ENCODE assay signal across 33 cellular contexts in the genomic region with DNA sequence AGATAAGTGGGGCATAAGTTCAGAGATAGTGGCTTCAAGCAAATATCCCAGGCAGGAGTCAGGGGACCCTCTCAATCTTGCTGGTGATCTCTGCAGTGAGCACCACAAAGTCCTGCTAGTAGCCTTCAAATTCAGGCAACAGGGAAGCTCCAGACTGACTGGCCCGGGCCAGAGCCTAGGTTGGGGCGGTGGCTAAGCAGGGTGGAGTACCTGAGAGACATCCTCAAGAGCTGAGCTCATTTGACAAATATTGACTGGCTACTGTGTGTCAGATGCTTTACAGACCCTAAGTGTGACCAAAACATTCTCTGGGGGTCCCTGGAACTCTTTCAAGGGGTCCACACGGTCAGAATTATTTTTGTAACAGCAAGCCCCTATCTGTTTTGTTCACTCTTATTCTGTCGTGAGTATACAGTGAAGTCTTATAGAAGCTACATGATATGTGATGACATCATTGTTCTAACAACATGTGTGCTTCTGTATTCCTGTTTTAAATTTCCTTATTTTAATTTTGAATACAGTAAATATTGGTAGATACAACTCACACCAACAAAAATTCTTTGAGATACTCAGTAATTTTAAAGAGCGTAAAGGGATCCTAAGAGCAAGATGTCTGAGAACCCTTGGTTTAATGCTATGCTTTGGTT.
"Had no signal": no experiment of that assay in that cellular context is flagged by ENCODE, and none has a peak within 500 bp of the region (broad histone marks: within the 10 kb centered on the region; RNA-seq: fewer than 3 reads in every experiment).

No MANE protein-coding gene starts in this region.

- FAIRE-seq: colon had no signal

- H3K27ac Mint-ChIP-seq: activated B cell treated with CpG ODN at 0.5 μM for 24 hours; activated CD4-positive, alpha-beta memory T cell treated with anti-CD3 and anti-CD28 coated beads for 36 hours; activated CD4-positive, alpha-beta T cell treated with anti-CD3 and anti-CD28 coated beads, Interleukin-2, amount 10 ng/mL, durations not matched to agents 24 days and 14 days; activated CD8-positive, alpha-beta memory T cell treated with anti-CD3 and anti-CD28 coated beads, Interleukin-2, amount 10 ng/mL, durations not matched to agents 7 days and 5 days; activated CD8-positive, alpha-beta T cell treated with anti-CD3 and anti-CD28 coated beads, Interleukin-2, amount 10 ng/mL, durations not matched to agents 7 days and 5 days; activated naive CD4-positive, alpha-beta T cell treated with anti-CD3 and anti-CD28 coated beads for 36 hours; activated naive CD4-positive, alpha-beta T cell treated with anti-CD3 and anti-CD28 coated beads, Interleukin-2, amount 50 U/mL, for 24 hours; activated naive CD8-positive, alpha-beta T cell treated with anti-CD3 and anti-CD28 coated beads for 36 hours; activated naive CD8-positive, alpha-beta T cell treated with anti-CD3 and anti-CD28 coated beads, Interleukin-2, amount 50 U/mL, for 24 hours; activated T-helper 1 cell treated with anti-CD3 and anti-CD28 coated beads, Interleukin-12 subunit alpha, Interleukin-12 subunit beta, Interleukin-2, Interleukin-4 antibody, amounts not matched to agents 30 ng/mL and 10 ng/mL and 1 ng/mL, durations not matched to agents 14 hours and 24 hours and 36 hours; activated T-helper 2 cell treated with anti-CD3 and anti-CD28 coated beads, Interferon-gamma antibody, Interleukin-2, Interleukin-4, amounts not matched to agents 10 μg/mL and 5 μg/mL and 100 μg/mL, durations not matched to agents 14 hours and 24 hours and 36 hours; T-cell; T-helper 1 cell treated with Interleukin-12 subunit alpha and Interleukin-12 subunit beta and Interleukin-4 antibody, amounts not matched to agents 30 μg/mL and 1 μg/mL, for 36 hours had no signal

- H3K4me1 ChIP-seq: adrenal gland, body of pancreas, gastroesophageal sphincter, heart right ventricle had no signal

- H3K9me3 ChIP-seq: adrenal gland, body of pancreas, esophagus squamous epithelium, gastroesophageal sphincter, heart right ventricle had no signal

- H3K27ac ChIP-seq: adrenal gland, body of pancreas, dorsolateral prefrontal cortex, esophagus squamous epithelium, gastroesophageal sphincter, heart right ventricle, WERI-Rb-1 had no signal

- ATAC-seq: activated CD4-positive, CD25-positive, alpha-beta regulatory T cell treated with anti-CD3 and anti-CD28 coated beads, Interleukin-2, amount 50 U/mL, for 24 hours; activated CD8-positive, alpha-beta memory T cell treated with anti-CD3 and anti-CD28 coated beads, Interleukin-2, amount 10 ng/mL, durations not matched to agents 7 days and 5 days; activated CD8-positive, alpha-beta T cell treated with anti-CD3 and anti-CD28 coated beads, Interleukin-2, amount 10 ng/mL, durations not matched to agents 7 days and 5 days; activated naive CD8-positive, alpha-beta T cell treated with anti-CD3 and anti-CD28 coated beads, Interleukin-2, amount 50 U/mL, for 24 hours; body of pancreas; gastroesophageal sphincter; heart right ventricle; T-cell had no signal

- H3K4me3 ChIP-seq: adrenal gland, body of pancreas, dorsolateral prefrontal cortex, esophagus squamous epithelium, gastroesophageal sphincter, heart right ventricle had no signal

- H3K27me3 ChIP-seq: adrenal gland, body of pancreas, dorsolateral prefrontal cortex, gastroesophageal sphincter had no signal

- H3K36me3 Mint-ChIP-seq: activated CD4-positive, alpha-beta memory T cell treated with anti-CD3 and anti-CD28 coated beads for 36 hours; activated CD8-positive, alpha-beta memory T cell treated with anti-CD3 and anti-CD28 coated beads, Interleukin-2, amount 10 ng/mL, durations not matched to agents 7 days and 5 days; activated naive CD4-positive, alpha-beta T cell treated with anti-CD3 and anti-CD28 coated beads, Interleukin-2, amount 50 U/mL, for 24 hours; activated naive CD8-positive, alpha-beta T cell treated with anti-CD3 and anti-CD28 coated beads for 36 hours; T-cell had no signal

- H3K9me3 Mint-ChIP-seq: activated B cell treated with CpG ODN at 0.5 μM for 24 hours; activated CD4-positive, alpha-beta T cell treated with anti-CD3 and anti-CD28 coated beads, Interleukin-2, amount 10 ng/mL, durations not matched to agents 24 days and 14 days; activated naive CD4-positive, alpha-beta T cell treated with anti-CD3 and anti-CD28 coated beads for 36 hours; activated naive CD4-positive, alpha-beta T cell treated with anti-CD3 and anti-CD28 coated beads, Interleukin-2, amount 50 U/mL, for 24 hours; activated naive CD8-positive, alpha-beta T cell treated with anti-CD3 and anti-CD28 coated beads for 36 hours; activated naive CD8-positive, alpha-beta T cell treated with anti-CD3 and anti-CD28 coated beads, Interleukin-2, amount 50 U/mL, for 24 hours; activated T-helper 1 cell treated with anti-CD3 and anti-CD28 coated beads, Interleukin-12 subunit alpha, Interleukin-12 subunit beta, Interleukin-2, Interleukin-4 antibody, amounts not matched to agents 30 ng/mL and 10 ng/mL and 1 ng/mL, durations not matched to agents 14 hours and 24 hours and 36 hours; activated T-helper 2 cell treated with anti-CD3 and anti-CD28 coated beads, Interferon-gamma antibody, Interleukin-2, Interleukin-4, amounts not matched to agents 10 μg/mL and 5 μg/mL and 100 μg/mL, durations not matched to agents 14 hours and 24 hours and 36 hours; T-cell; T-helper 1 cell treated with Interleukin-12 subunit alpha and Interleukin-12 subunit beta and Interleukin-4 antibody, amounts not matched to agents 30 μg/mL and 1 μg/mL, for 36 hours had no signal

- H3K4me1 Mint-ChIP-seq: activated B cell treated with CpG ODN at 0.5 μM for 24 hours; activated CD4-positive, alpha-beta T cell treated with anti-CD3 and anti-CD28 coated beads, Interleukin-2, amount 10 ng/mL, durations not matched to agents 24 days and 14 days; activated CD8-positive, alpha-beta memory T cell treated with anti-CD3 and anti-CD28 coated beads, Interleukin-2, amount 10 ng/mL, durations not matched to agents 7 days and 5 days; activated naive CD4-positive, alpha-beta T cell treated with anti-CD3 and anti-CD28 coated beads, Interleukin-2, amount 50 U/mL, for 24 hours; activated naive CD8-positive, alpha-beta T cell treated with anti-CD3 and anti-CD28 coated beads for 36 hours; activated naive CD8-positive, alpha-beta T cell treated with anti-CD3 and anti-CD28 coated beads, Interleukin-2, amount 50 U/mL, for 24 hours; T-cell had no signal

- H3K36me3 ChIP-seq: adrenal gland, esophagus squamous epithelium, gastroesophageal sphincter, heart right ventricle, WERI-Rb-1 had no signal

- DNase-seq: activated B cell treated with CpG ODN at 0.5 μM for 24 hours; activated CD4-positive, alpha-beta memory T cell treated with anti-CD3 and anti-CD28 coated beads for 36 hours; activated CD4-positive, alpha-beta T cell treated with anti-CD3 and anti-CD28 coated beads, Interleukin-2, amount 10 ng/mL, durations not matched to agents 24 days and 14 days; activated CD8-positive, alpha-beta memory T cell treated with anti-CD3 and anti-CD28 coated beads, Interleukin-2, amount 10 ng/mL, durations not matched to agents 7 days and 5 days; activated CD8-positive, alpha-beta memory T cell treated with anti-CD3 and anti-CD28 coated beads, Interleukin-2, amount 50 U/mL, for 4 hours; activated CD8-positive, alpha-beta T cell treated with anti-CD3 and anti-CD28 coated beads, Interleukin-2, amount 10 ng/mL, durations not matched to agents 7 days and 5 days; activated effector memory CD4-positive, alpha-beta T cell treated with anti-CD3 and anti-CD28 coated beads, Interleukin-2, amount 50 U/mL, for 16 hours; activated naive CD4-positive, alpha-beta T cell treated with anti-CD3 and anti-CD28 coated beads for 36 hours; activated naive CD8-positive, alpha-beta T cell treated with anti-CD3 and anti-CD28 coated beads for 36 hours; activated naive CD8-positive, alpha-beta T cell treated with anti-CD3 and anti-CD28 coated beads, Interleukin-2, amount 50 U/mL, for 24 hours; activated T-cell treated with anti-CD3 and anti-CD28 coated beads, Interleukin-2, amount 50 U/mL, for 1 hour; activated T-cell treated with anti-CD3 and anti-CD28 coated beads, Interleukin-2, amount 50 U/mL, for 48 hours; adrenal gland; amygdala; aorta; body of pancreas; caudate nucleus; dorsolateral prefrontal cortex; effector memory CD4-positive, alpha-beta T cell; erythroblast; esophagus squamous epithelium; foreskin melanocyte; heart right ventricle; T-cell; T-helper 9 cell; WERI-Rb-1 had no signal

- H3K4me3 Mint-ChIP-seq: activated B cell treated with CpG ODN at 0.5 μM for 24 hours; activated CD4-positive, alpha-beta memory T cell treated with anti-CD3 and anti-CD28 coated beads for 36 hours; activated CD4-positive, alpha-beta T cell treated with anti-CD3 and anti-CD28 coated beads, Interleukin-2, amount 10 ng/mL, durations not matched to agents 24 days and 14 days; activated CD8-positive, alpha-beta memory T cell treated with anti-CD3 and anti-CD28 coated beads, Interleukin-2, amount 10 ng/mL, durations not matched to agents 7 days and 5 days; activated CD8-positive, alpha-beta T cell treated with anti-CD3 and anti-CD28 coated beads, Interleukin-2, amount 10 ng/mL, durations not matched to agents 7 days and 5 days; activated naive CD4-positive, alpha-beta T cell treated with anti-CD3 and anti-CD28 coated beads for 36 hours; activated naive CD4-positive, alpha-beta T cell treated with anti-CD3 and anti-CD28 coated beads, Interleukin-2, amount 50 U/mL, for 24 hours; activated naive CD8-positive, alpha-beta T cell treated with anti-CD3 and anti-CD28 coated beads for 36 hours; activated naive CD8-positive, alpha-beta T cell treated with anti-CD3 and anti-CD28 coated beads, Interleukin-2, amount 50 U/mL, for 24 hours; activated T-helper 1 cell treated with anti-CD3 and anti-CD28 coated beads, Interleukin-12 subunit alpha, Interleukin-12 subunit beta, Interleukin-2, Interleukin-4 antibody, amounts not matched to agents 30 ng/mL and 10 ng/mL and 1 ng/mL, durations not matched to agents 14 hours and 24 hours and 36 hours; T-cell; T-helper 1 cell treated with Interleukin-12 subunit alpha and Interleukin-12 subunit beta and Interleukin-4 antibody, amounts not matched to agents 30 μg/mL and 1 μg/mL, for 36 hours had no signal
